8 cellular contexts compared by ENCODE assay signal in the genomic region with DNA sequence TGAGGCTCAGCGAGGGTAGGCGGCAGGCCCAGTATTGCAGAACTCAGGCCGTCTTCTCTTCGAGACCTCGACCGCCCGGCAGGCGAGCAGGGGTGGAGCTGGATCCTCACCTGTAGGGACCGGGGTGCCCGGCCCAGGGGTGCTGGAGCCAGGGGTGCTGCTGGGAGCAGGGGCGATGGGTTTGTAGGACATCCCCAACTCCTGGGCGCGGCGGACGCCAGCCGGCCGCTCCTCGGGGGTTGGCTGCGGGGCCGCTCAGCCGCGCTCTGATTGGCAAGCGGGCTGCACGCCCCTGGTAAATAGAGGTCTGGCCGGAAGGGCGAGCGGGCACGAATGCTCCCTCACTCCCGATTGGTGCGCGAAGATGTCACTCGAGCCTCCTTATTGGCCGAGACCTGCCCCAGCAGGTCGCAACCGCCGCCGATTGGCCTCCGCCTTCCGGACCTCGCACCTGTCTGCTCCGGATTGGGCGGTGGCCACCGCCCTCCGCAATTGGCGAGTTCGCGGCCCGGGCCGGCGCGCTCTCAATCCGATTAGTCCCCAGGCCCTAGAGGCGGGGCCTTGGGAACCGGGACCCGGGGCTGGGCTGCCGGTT. TPM values are rescaled to one million over a fixed set of nuclear protein-coding genes. Genes with fewer than 3 reads are reported as not detected.
DNase-seq lines count a peak whose midpoint lies in the region; ATAC-seq and TF ChIP-seq lines count a peak whose summit lies in the region.

A gene with protein sequence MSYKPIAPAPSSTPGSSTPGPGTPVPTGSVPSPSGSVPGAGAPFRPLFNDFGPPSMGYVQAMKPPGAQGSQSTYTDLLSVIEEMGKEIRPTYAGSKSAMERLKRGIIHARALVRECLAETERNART (minus strand): TSS at position 272 of the 595 bp plus-strand sequence. CDS start 80 bp downstream, at position 192.

- peaks cover 31% of the 10 kb centered on the region for H3K4me1 ChIP-seq in mucosa of descending colon (ENCODE audit: low read depth)

- H3K36me3 ChIP-seq in mucosa of descending colon (ENCODE audit: low read depth): no peaks in the 10 kb centered on the region

- H3K9me3 ChIP-seq in mucosa of descending colon: no peaks in the 10 kb centered on the region

- DNase-seq in DMS 273 treated with DMSO at 0.1 percent for 48 hours (lab: John Stamatoyannopoulos, UW): peak; percentile 89
- DNase-seq in OCI-M2 (lab: John Stamatoyannopoulos, UW; ENCODE audit: unreplicated experiment): peak; percentile 88
- DNase-seq in activated T-cell treated with anti-CD3 and anti-CD28 coated beads for 4 hours: peak; percentile 89
- peak; percentile 100 for DNase-seq in epithelial cell of esophagus (ENCODE audit: low read depth)
- peak; percentile 100 for DNase-seq in mucosa of descending colon
- peak; percentile 97 for DNase-seq in stimulated activated CD8-positive, alpha-beta memory T cell treated with anti-CD3 and anti-CD28 coated beads, Interleukin-4, amount 100 ng/mL, for 24 hours (ENCODE audit: low read depth)

- no peaks in the 10 kb centered on the region for H3K9me3 Mint-ChIP-seq in IgD-negative memory B cell

- peaks cover 18 to 22% (median 21%) of the 10 kb centered on the region in 3 donors for H3K4me1 Mint-ChIP-seq in IgD-negative memory B cell

- intact Hi-C loops in mucosa of descending colon (cut with DNase I, micrococcal nuclease): no loop called here

- ATAC-seq in GM21529 (IDR thresholded peaks at IDR 0.05; ENCODE audit: unreplicated experiment) (peak; percentile 67), mucosa of descending colon (peak; percentile 73)

- H3K27ac Mint-ChIP-seq in IgD-negative memory B cell: peak within 1 kb of the TSS; percentile 98 to 99 (median 98)

- TF ChIP-seq CTCF in epithelial cell of esophagus (IDR thresholded peaks at IDR 0.05; ENCODE audit: insufficient read depth, low read depth, low read length, missing control alignments) (no peak), mucosa of descending colon (IDR thresholded peaks at IDR 0.05) (no peak)

- peaks cover 6% of the 10 kb centered on the region for H3K27me3 Mint-ChIP-seq in IgD-negative memory B cell

- H3K4me3 ChIP-seq in epithelial cell of esophagus (ENCODE audit: low read length) (peak within 1 kb of the TSS; percentile 75), mucosa of descending colon (peak within 1 kb of the TSS; percentile 50)

- H3K4me3 Mint-ChIP-seq in IgD-negative memory B cell: peak within 1 kb of the TSS; percentile 87 to 97 (median 92)

- H3K36me3 Mint-ChIP-seq in IgD-negative memory B cell: peaks cover 5% of the 10 kb centered on the region

RNA-seq across cellular contexts. Expression of the gene that starts here (rescaled TPM):
- polyA plus RNA-seq in IgD-negative memory B cell: 133 TPM
- 10 to 100 TPM; 63.5 to 81.3 (median 79.3) TPM for total RNA-seq in mucosa of descending colon

Comparison
In these comparisons a context has a peak if more than half of its experiments do, and no peak if none do; other contexts are left out.
1. Peak in every context shown above with its lines: DNase-seq, ATAC-seq and H3K4me3 ChIP-seq.